ENCODE assay signal across 1 cellular context in the genomic region with DNA sequence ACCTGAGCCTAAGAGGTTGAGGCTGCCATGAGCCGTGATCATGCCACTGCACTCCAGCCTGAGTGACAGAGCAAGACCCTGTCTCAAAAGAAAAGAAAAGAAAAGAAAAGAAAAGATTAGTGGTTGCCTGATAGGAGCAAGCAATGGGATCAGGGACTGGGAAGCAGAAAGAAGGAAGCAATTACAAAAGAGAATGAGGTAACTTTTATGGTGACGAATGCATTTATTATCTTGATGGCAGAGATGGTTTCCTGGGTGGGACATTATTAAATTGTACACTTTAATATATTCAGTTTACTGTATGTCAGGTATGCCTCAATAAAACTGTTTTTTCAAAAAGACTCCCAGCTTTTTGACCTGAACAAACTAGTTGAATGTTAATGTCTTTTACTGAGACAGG.
TF ChIP-seq lines count a peak whose summit lies in the region.

No MANE protein-coding gene starts in this region.

TF ChIP-seq in GM23338, 12 proteins besides CTCF, POLR2A, EP300 and RAD21 (continued from another document):
- TF ChIP-seq, protein P1, sequence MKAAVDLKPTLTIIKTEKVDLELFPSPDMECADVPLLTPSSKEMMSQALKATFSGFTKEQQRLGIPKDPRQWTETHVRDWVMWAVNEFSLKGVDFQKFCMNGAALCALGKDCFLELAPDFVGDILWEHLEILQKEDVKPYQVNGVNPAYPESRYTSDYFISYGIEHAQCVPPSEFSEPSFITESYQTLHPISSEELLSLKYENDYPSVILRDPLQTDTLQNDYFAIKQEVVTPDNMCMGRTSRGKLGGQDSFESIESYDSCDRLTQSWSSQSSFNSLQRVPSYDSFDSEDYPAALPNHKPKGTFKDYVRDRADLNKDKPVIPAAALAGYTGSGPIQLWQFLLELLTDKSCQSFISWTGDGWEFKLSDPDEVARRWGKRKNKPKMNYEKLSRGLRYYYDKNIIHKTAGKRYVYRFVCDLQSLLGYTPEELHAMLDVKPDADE (IDR thresholded peaks at IDR 0.05) = no peak
- TF ChIP-seq EZH2 (IDR thresholded peaks at IDR 0.05; ENCODE audit: low read depth, unreplicated experiment) = no peak
- TF ChIP-seq EZH2phosphoT487 (IDR thresholded peaks at IDR 0.05; ENCODE audit: unreplicated experiment) = no peak
- no peak for TF ChIP-seq ZNF114 (CRISPR knock-in tag; IDR thresholded peaks at IDR 0.05)
- no peak for TF ChIP-seq STAT1 (IDR thresholded peaks at IDR 0.05; ENCODE audit: unreplicated experiment)
